1 cellular context compared by ENCODE assay signal in genomic region chr5:173887610-173888472, GRCh38.
TF ChIP-seq lines count a peak whose summit lies in the region.

TSS of gene CPEB4 (plus strand) at chr5:173888349. CDS start at chr5:173889734, 1,385 bp downstream.

TF ChIP-seq in HepG2, 621 proteins besides CTCF, POLR2A, EP300 and RAD21 (continued from another document and continues in another):
- TF ChIP-seq ZBTB34 (CRISPR knock-in tag; IDR thresholded peaks at IDR 0.05) (no peak), RORA (CRISPR knock-in tag; IDR thresholded peaks at IDR 0.05) (no peak), NFRKB (IDR thresholded peaks at IDR 0.05) (peak; percentile 64), ZBTB8A (CRISPR knock-in tag; IDR thresholded peaks at IDR 0.05; ENCODE audit: borderline replicate concordance, low read depth) (peak; percentile 78; the same call in 1 of the 2 replicates), ATF7 (IDR thresholded peaks at IDR 0.05) (no peak), ATF7 (CRISPR knock-in tag; IDR thresholded peaks at IDR 0.05) (no peak), KDM5A (IDR thresholded peaks at IDR 0.05; ENCODE audit: borderline replicate concordance, low read length) (peak; percentile 50; the same call in 1 of the 2 replicates), ZNF879 (CRISPR knock-in tag; IDR thresholded peaks at IDR 0.05) (no peak), RBM39 (IDR thresholded peaks at IDR 0.05; ENCODE audit: low read depth, low read length, poor library complexity, severe bottlenecking) (peak; percentile 65), ZNF501 (CRISPR knock-in tag; IDR thresholded peaks at IDR 0.05) (peak; percentile 93), NR3C1 (CRISPR knock-in tag; IDR thresholded peaks at IDR 0.05) (no peak), CBX1 (IDR thresholded peaks at IDR 0.05; ENCODE audit: low read depth) (no peak), KMT2B (CRISPR knock-in tag; IDR thresholded peaks at IDR 0.05) (0 out of 2 replicates have a peak, but pooled peaks have one; percentile 59), FOXA1 (IDR thresholded peaks at IDR 0.05) (no peak), FOXA1 (CRISPR knock-in tag; IDR thresholded peaks at IDR 0.05) (no peak), SMAD9 (CRISPR knock-in tag; IDR thresholded peaks at IDR 0.05) (no peak), XRCC5 (optimal IDR thresholded peaks at IDR 0.05; ENCODE audit: low read length) (peak; percentile 75), FOXK2 (IDR thresholded peaks at IDR 0.05) (no peak), MED13 (CRISPR knock-in tag; IDR thresholded peaks at IDR 0.05) (no peak), ASH2L (IDR thresholded peaks at IDR 0.05; ENCODE audit: insufficient read length, low read depth, low read length) (peak; percentile 74), ZZZ3 (CRISPR knock-in tag; IDR thresholded peaks at IDR 0.05; ENCODE audit: borderline replicate concordance) (no peak; the same call in 1 of the 2 replicates), MLXIP (CRISPR knock-in tag; IDR thresholded peaks at IDR 0.05; ENCODE audit: borderline replicate concordance) (no peak), ZBTB37 (CRISPR knock-in tag; IDR thresholded peaks at IDR 0.05) (no peak), MEIS2 (CRISPR knock-in tag; IDR thresholded peaks at IDR 0.05) (peak; percentile 78), FOXP1 (IDR thresholded peaks at IDR 0.05) (no peak), FOXP1 (CRISPR knock-in tag; IDR thresholded peaks at IDR 0.05) (no peak), FOXP4 (CRISPR knock-in tag; IDR thresholded peaks at IDR 0.05) (no peak; the same call in 1 of the 2 replicates), EED (CRISPR knock-in tag; IDR thresholded peaks at IDR 0.05) (no peak; the same call in none of the 2 replicates), EZH2 (conservative IDR thresholded peaks at IDR 0.05; ENCODE audit: low read depth, low read length) (no peak), ZFX (CRISPR knock-in tag; IDR thresholded peaks at IDR 0.05; ENCODE audit: low read depth) (peak; percentile 96), MAFK (conservative IDR thresholded peaks at IDR 0.05 in 1 of 2, IDR thresholded peaks at IDR 0.05 in 1 of 2; ENCODE audit: low read length in 2 of 2) (no peak), ZNF180 (CRISPR knock-in tag; IDR thresholded peaks at IDR 0.05; ENCODE audit: borderline replicate concordance, low read depth) (no peak), NONO (IDR thresholded peaks at IDR 0.05) (no peak), NONO (CRISPR knock-in tag; conservative IDR thresholded peaks at IDR 0.05) (peak; percentile 57), ELF4 (CRISPR knock-in tag; IDR thresholded peaks at IDR 0.05; ENCODE audit: borderline replicate concordance) (peak; percentile 75; the same call in 1 of the 2 replicates), ZNF777 (CRISPR knock-in tag; IDR thresholded peaks at IDR 0.05) (0 out of 2 replicates have a peak, but pooled peaks have one; percentile 32), DMAP1 (CRISPR knock-in tag; IDR thresholded peaks at IDR 0.05) (peak; percentile 92), ZBTB39 (CRISPR knock-in tag; IDR thresholded peaks at IDR 0.05) (no peak), IKZF4 (CRISPR knock-in tag; IDR thresholded peaks at IDR 0.05; ENCODE audit: borderline replicate concordance, low read depth, not compliant biosample characterization) (no peak), ZNF546 (CRISPR knock-in tag; conservative IDR thresholded peaks at IDR 0.05) (0 out of 2 replicates have a peak, but pooled peaks have one; percentile 62), ZBTB3 (CRISPR knock-in tag; IDR thresholded peaks at IDR 0.05; ENCODE audit: borderline replicate concordance, low read depth) (peak; percentile 22; the same call in 1 of the 2 replicates), TRIM24 (CRISPR knock-in tag; IDR thresholded peaks at IDR 0.05) (no peak), KLF6 (CRISPR knock-in tag; IDR thresholded peaks at IDR 0.05) (peak; percentile 65), ZBTB38 (CRISPR knock-in tag; IDR thresholded peaks at IDR 0.05) (peak; percentile 97), SNAPC2 (CRISPR knock-in tag; IDR thresholded peaks at IDR 0.05) (0 out of 2 replicates have a peak, but pooled peaks have one; percentile 45), CREM (IDR thresholded peaks at IDR 0.05) (peak; percentile 88), CREM (CRISPR knock-in tag; IDR thresholded peaks at IDR 0.05) (no peak), SPEN (CRISPR knock-in tag; IDR thresholded peaks at IDR 0.05; ENCODE audit: low read depth) (peak; percentile 29; the same call in 1 of the 2 replicates), ZSCAN12 (CRISPR knock-in tag; IDR thresholded peaks at IDR 0.05) (no peak), IRF2 (CRISPR knock-in tag; IDR thresholded peaks at IDR 0.05) (peak; percentile 56; the same call in 1 of the 2 replicates), FOXJ3 (CRISPR knock-in tag; IDR thresholded peaks at IDR 0.05; ENCODE audit: borderline replicate concordance) (no peak), ZBTB42 (CRISPR knock-in tag; IDR thresholded peaks at IDR 0.05) (no peak), ZGPAT (CRISPR knock-in tag; IDR thresholded peaks at IDR 0.05) (peak; percentile 87), PREB (CRISPR knock-in tag; IDR thresholded peaks at IDR 0.05) (no peak), FOXK1 (CRISPR knock-in tag; IDR thresholded peaks at IDR 0.05; ENCODE audit: borderline replicate concordance, low read depth) (0 out of 2 replicates have a peak, but pooled peaks have one; percentile 40), IKZF5 (CRISPR knock-in tag; IDR thresholded peaks at IDR 0.05) (peak; percentile 73; the same call in 1 of the 2 replicates), ZFP90 (CRISPR knock-in tag; IDR thresholded peaks at IDR 0.05; ENCODE audit: borderline replicate concordance) (no peak), NFIB (CRISPR knock-in tag; IDR thresholded peaks at IDR 0.05; ENCODE audit: borderline replicate concordance) (no peak), HHEX (CRISPR knock-in tag; IDR thresholded peaks at IDR 0.05) (no peak), POGZ (CRISPR knock-in tag; IDR thresholded peaks at IDR 0.05) (peak; percentile 93), ZFP91 (CRISPR knock-in tag; IDR thresholded peaks at IDR 0.05; ENCODE audit: borderline replicate concordance) (peak; percentile 84; the same call in 1 of the 2 replicates), ZNF17 (CRISPR knock-in tag; IDR thresholded peaks at IDR 0.05) (no peak)
